Comparison of ENCODE assay signal across 1 cellular context in genomic region chr20:1893721-1894470, GRCh38.
TF ChIP-seq lines count a peak whose summit lies in the region.

No MANE protein-coding gene starts in this region.

TF ChIP-seq in IMR-90, 13 proteins besides CTCF, POLR2A, EP300 and RAD21 (continued from another document):
- TF ChIP-seq MAFK (IDR thresholded peaks at IDR 0.05; ENCODE audit: low read depth, low read length) (no peak), BHLHE40 (IDR thresholded peaks at IDR 0.05; ENCODE audit: low read depth, low read length) (no peak), FOS (IDR thresholded peaks at IDR 0.05; ENCODE audit: low read depth, low read length) (no peak), RFX5 (IDR thresholded peaks at IDR 0.05; ENCODE audit: low read depth, low read length) (no peak), CHD1 (IDR thresholded peaks at IDR 0.05; ENCODE audit: low read depth, low read length) (no peak), MXI1 (IDR thresholded peaks at IDR 0.05; ENCODE audit: borderline replicate concordance, low read depth, low read length) (no peak), RCOR1 (IDR thresholded peaks at IDR 0.05; ENCODE audit: insufficient replicate concordance, low read length) (no peak), MAZ (IDR thresholded peaks at IDR 0.05; ENCODE audit: borderline replicate concordance, low read depth, low read length) (no peak)
- TF ChIP-seq, protein P1, sequence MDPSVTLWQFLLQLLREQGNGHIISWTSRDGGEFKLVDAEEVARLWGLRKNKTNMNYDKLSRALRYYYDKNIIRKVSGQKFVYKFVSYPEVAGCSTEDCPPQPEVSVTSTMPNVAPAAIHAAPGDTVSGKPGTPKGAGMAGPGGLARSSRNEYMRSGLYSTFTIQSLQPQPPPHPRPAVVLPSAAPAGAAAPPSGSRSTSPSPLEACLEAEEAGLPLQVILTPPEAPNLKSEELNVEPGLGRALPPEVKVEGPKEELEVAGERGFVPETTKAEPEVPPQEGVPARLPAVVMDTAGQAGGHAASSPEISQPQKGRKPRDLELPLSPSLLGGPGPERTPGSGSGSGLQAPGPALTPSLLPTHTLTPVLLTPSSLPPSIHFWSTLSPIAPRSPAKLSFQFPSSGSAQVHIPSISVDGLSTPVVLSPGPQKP (IDR thresholded peaks at IDR 0.05; ENCODE audit: borderline replicate concordance, low read depth, low read length): no peak
